Comparison of ENCODE assay signal across 8 cellular contexts in genomic region chrX:119791437-119792231, GRCh38. TPM values are rescaled to one million over a fixed set of nuclear protein-coding genes. Genes with fewer than 3 reads are reported as not detected.
DNase-seq lines count a peak whose midpoint lies in the region; ATAC-seq lines count a peak whose summit lies in the region.

Gene RPL39 (minus strand): TSS chrX:119791630. CDS start chrX:119791576, 54 bp downstream.

- ATAC-seq in GM21360 (IDR thresholded peaks at IDR 0.05; ENCODE audit: unreplicated experiment), result peak; percentile 77

- DNase-seq in COLO829 (ENCODE audit: low spot score) (peak; percentile 89), HT-29 (ENCODE audit: low spot score) (peak; percentile 95), lung microvascular endothelial cell (ENCODE audit: low read depth in 2 of 2) (peak; percentile 92 to 93)
- DNase-seq in NK-92 treated with Interleukin-12 subunit alpha and Interleukin-12 subunit beta, amount 100 ng/mL, for 24 hours (lab: John Stamatoyannopoulos, UW), result peak; percentile 69
- peak; percentile 87 for DNase-seq in activated CD8-positive, alpha-beta memory T cell treated with anti-CD3 and anti-CD28 coated beads for 24 hours
- DNase-seq in effector CD4-positive, alpha-beta T cell, result peak; percentile 68
- DNase-seq in stimulated activated CD4-positive, alpha-beta T cell treated with anti-CD3 and anti-CD28 coated beads, TNF-alpha, amount 100 ng/mL, for 48 hours (ENCODE audit: low read depth in 3 of 3), result peak; percentile 52 to 67 (median 62)

RNA-seq across cellular contexts. Expression of gene RPL39, which starts in this region (rescaled TPM):
- total RNA-seq in HT-29 (2014; rRNA removed; shearing (Covaris generic)), result 753 and 894 TPM in 2 replicates
- 2,343 and 2,831 TPM in 2 replicates for total RNA-seq in lung microvascular endothelial cell

Comparison
In these comparisons a context has a peak if more than half of its experiments do, and no peak if none do; other contexts are left out.
1. Peak in every context shown above with its lines: DNase-seq and ATAC-seq.